ENCODE assay signal across 22 cellular contexts in genomic region chr9:33112099-33112498, GRCh38. TPM values are rescaled to one million over a fixed set of nuclear protein-coding genes. Genes with fewer than 3 reads are reported as not detected.
DNase-seq lines count a peak whose midpoint lies in the region; ATAC-seq, FAIRE-seq and TF ChIP-seq lines count a peak whose summit lies in the region.
"Had no signal": no experiment of that assay in that cellular context is flagged by ENCODE, and none has a peak within 500 bp of the region (broad histone marks: within the 10 kb centered on the region; RNA-seq: fewer than 3 reads in every experiment).

No MANE protein-coding gene starts in this region.

- H3K27me3 Mint-ChIP-seq in stimulated activated memory B cell treated with anti-CD40 and anti-IgM and Interleukin-4, amounts not matched to agents 10 μg/mL and 1 μg/mL and 100 μg/mL, for 72 hours: no peaks in the 10 kb centered on the region

- H4K20me1 ChIP-seq in H1 (replicated peaks in 1 of 2; ENCODE audit: control insufficient read depth in 1 of 2, insufficient read depth in 2 of 2, low read length in 2 of 2): no peaks in the 10 kb centered on the region

- peaks cover 36% of the 10 kb centered on the region for H3K4me1 Mint-ChIP-seq in stimulated activated memory B cell treated with anti-CD40 and anti-IgM and Interleukin-4, amounts not matched to agents 10 μg/mL and 1 μg/mL and 100 μg/mL, for 72 hours

- no peak overlapping the region for H3K56ac ChIP-seq in H1 (replicated peaks; ENCODE audit: insufficient read length, low read depth, low read length)

- no peak overlapping the region for H3K14ac ChIP-seq in H1 (ENCODE audit: insufficient read length)

- no peak for FAIRE-seq in H1 (lab: Jason Lieb, UNC)
- FAIRE-seq: GM12892 had no signal

- DNase-seq in activated CD8-positive, alpha-beta memory T cell treated with anti-CD3 and anti-CD28 coated beads for 24 hours: peak; percentile 17
- DNase-seq in activated CD8-positive, alpha-beta memory T cell treated with anti-CD3 and anti-CD28 coated beads, Interleukin-2, amount 50 U/mL, for 4 hours: no peak
- DNase-seq in RWPE1 (ENCODE audit: low spot score) (no peak), H1 (ENCODE audit: low read depth in 1 of 2, low spot score in 2 of 2) (no peak), SHP77 treated with DMSO at 0.1 percent for 48 hours (lab: John Stamatoyannopoulos, UW) (no peak), NCI-H2029 treated with DMSO at 0.1 percent for 48 hours (lab: John Stamatoyannopoulos, UW) (no peak)
- DNase-seq: GOT3, heart right ventricle, left ventricle myocardium superior, NCI-H1694, NCI-H2227 treated with DMSO at 0.1 percent for 48 hours, NCI-H748 treated with DMSO at 0.1 percent for 48 hours, occipital lobe, OCI-M1 had no signal

- peak overlapping the region; percentile 60; the same call in 1 of the 2 replicates for H2BK12ac ChIP-seq in H1 (ENCODE audit: low read depth, low read length)

- no peak for TF ChIP-seq RAD21 in H1 (IDR thresholded peaks at IDR 0.05 in 1 of 2, conservative IDR thresholded peaks at IDR 0.05 in 1 of 2; ENCODE audit: low read depth in 2 of 2, low read length in 2 of 2)

- no peak overlapping the region; a peak in 1 of 4 replicates for H3K4me2 ChIP-seq in H1 (ENCODE audit: insufficient read depth in 1 of 2, low read depth in 2 of 2, low read length in 2 of 2)

- H3K4ac ChIP-seq in H1 (replicated peaks; ENCODE audit: insufficient read length, low read depth, low read length): no peak overlapping the region

- peak overlapping the region; percentile 72 for H3K27ac Mint-ChIP-seq in stimulated activated memory B cell treated with anti-CD40 and anti-IgM and Interleukin-4, amounts not matched to agents 10 μg/mL and 1 μg/mL and 100 μg/mL, for 72 hours

- no peak overlapping the region for H4K5ac ChIP-seq in H1 (ENCODE audit: insufficient read length, low read depth, low read length)

- H2BK5ac ChIP-seq in H1 (ENCODE audit: low read depth, low read length): no peak overlapping the region

- H3K23me2 ChIP-seq in H1 (ENCODE audit: low read depth, low read length): no peaks in the 10 kb centered on the region

- H4K91ac ChIP-seq in H1 (replicated peaks; ENCODE audit: insufficient read length, low read length): no peak overlapping the region

- no peaks in the 10 kb centered on the region for H3K79me1 ChIP-seq in H1 (ENCODE audit: low read depth, low read length)

- H3K18ac ChIP-seq in H1 (ENCODE audit: extremely low read depth, low read length): no peak overlapping the region

- H3K27ac ChIP-seq in RWPE1 (peak overlapping the region; percentile 37), H1 (ENCODE audit: low read depth, low read length) (no peak overlapping the region; the same call in 1 of the 2 replicates)
- H3K27ac ChIP-seq: cardiac muscle cell, epithelial cell of prostate, SJSA1, vagina had no signal

- CTCF ChIA-PET in RWPE1 (lab: Yijun Ruan, JAX) (no interaction called here), H1 (lab: Charles Lee; ENCODE audit: partially characterized antibody) (interaction anchor here (1.2 kb wide), 1 partner anchor 40 kb away, joined by 3 read pairs; no protein-coding TSS in a partner anchor)

- no peak overlapping the region for H2BK15ac ChIP-seq in H1 (ENCODE audit: low read length)

- no peak overlapping the region for H3K4me3 Mint-ChIP-seq in stimulated activated memory B cell treated with anti-CD40 and anti-IgM and Interleukin-4, amounts not matched to agents 10 μg/mL and 1 μg/mL and 100 μg/mL, for 72 hours
- H3K4me3 Mint-ChIP-seq: CD14-positive monocyte had no signal

- no peak overlapping the region for H2BK20ac ChIP-seq in H1 (ENCODE audit: low read length)

- no peak overlapping the region for H2AK5ac ChIP-seq in H1 (ENCODE audit: low read depth, low read length)

- POLR2A ChIA-PET in RWPE1 (lab: Yijun Ruan, JAX; ENCODE audit: low non-redundant PET) (no interaction called here), H1 (lab: Charles Lee; ENCODE audit: partially characterized antibody) (interaction anchor here (1.3 kb wide), 1 partner anchor 46 kb away, joined by 3 read pairs; no protein-coding TSS in a partner anchor)

- TF ChIP-seq CTCF in RWPE1 (conservative IDR thresholded peaks at IDR 0.05; ENCODE audit: low read depth) (no peak), H1 (IDR thresholded peaks at IDR 0.05; ENCODE audit: control extremely low read depth in 1 of 3, insufficient read depth in 1 of 3, low read depth in 1 of 3, low read length in 3 of 3) (no peak)

- H3K36me3 ChIP-seq in H1 (ENCODE audit: control insufficient read depth in 2 of 4, insufficient read depth in 4 of 4, low read length in 3 of 4): no peaks in the 10 kb centered on the region
- H3K36me3 ChIP-seq: SJSA1 had no signal

- H3K9me3 ChIP-seq in H1 (ENCODE audit: insufficient read depth in 2 of 2, low read depth in 1 of 2, low read length in 1 of 2): no peaks in the 10 kb centered on the region
- H3K9me3 ChIP-seq: heart right ventricle, SJSA1, vagina had no signal

- no peak for TF ChIP-seq EP300 in H1 (IDR thresholded peaks at IDR 0.05; ENCODE audit: borderline replicate concordance in 1 of 2, low read depth in 2 of 2, low read length in 2 of 2)

- peaks cover 0 to 4% (median 1%) of the 10 kb centered on the region in 4 experiments; a peak in 3 of 7 replicates for H3K4me1 ChIP-seq in H1 (replicated peaks in 1 of 4; ENCODE audit: control insufficient read depth in 3 of 4, insufficient read depth in 4 of 4, low read length in 3 of 4)
- H3K4me1 ChIP-seq: SJSA1 had no signal

- H3K79me2 ChIP-seq in H1 (ENCODE audit: control insufficient read depth in 1 of 2, insufficient read depth in 2 of 2, low read length in 2 of 2): no peaks in the 10 kb centered on the region

- H4K8ac ChIP-seq in H1 (ENCODE audit: extremely low read depth, insufficient read depth, low read length): no peak overlapping the region

- no peak overlapping the region for H3K4me3 ChIP-seq in H1 (ENCODE audit: extremely low read depth in 1 of 4, insufficient read depth in 2 of 4, low read depth in 3 of 4, low read length in 4 of 4)
- H3K4me3 ChIP-seq: cardiac muscle cell, heart right ventricle, SJSA1, vagina had no signal

- H3K36me3 Mint-ChIP-seq in stimulated activated memory B cell treated with anti-CD40 and anti-IgM and Interleukin-4, amounts not matched to agents 10 μg/mL and 1 μg/mL and 100 μg/mL, for 72 hours: peaks cover 48% of the 10 kb centered on the region

- no peak overlapping the region for H2AFZ ChIP-seq in H1 (ENCODE audit: low read length)

- 70% methylated on average over 4 of the region's 4 CpGs; no CpG with 5 or more reads in 1 of the 2 experiments for WGBS in H1 (ENCODE audit: extremely low coverage in 1 of 2, insufficient coverage in 1 of 2, insufficient read length in 1 of 2, insufficient replicate concordance in 2 of 2, low coverage in 1 of 2, low lambda C conversion rate in 2 of 2, missing lambda C conversion rate in 1 of 2), 2 experiments

- no peak overlapping the region for H2BK120ac ChIP-seq in H1 (replicated peaks; ENCODE audit: low read depth, low read length)

- no peak for ATAC-seq in stimulated activated memory B cell treated with anti-CD40 and anti-IgM and Interleukin-4, amounts not matched to agents 10 μg/mL and 1 μg/mL and 100 μg/mL, for 72 hours
- no peak for ATAC-seq in HG03025 (IDR thresholded peaks at IDR 0.05; ENCODE audit: low FRiP score, unreplicated experiment)
- ATAC-seq: heart right ventricle, left ventricle myocardium superior had no signal

- no peak overlapping the region for H3K23ac ChIP-seq in H1 (ENCODE audit: insufficient read length)

- TF ChIP-seq POLR2A in H1 (IDR thresholded peaks at IDR 0.05; ENCODE audit: control extremely low read depth in 1 of 2, low read depth in 2 of 2, low read length in 2 of 2): no peak

- H3K9ac ChIP-seq in H1 (replicated peaks in 1 of 4; ENCODE audit: extremely low read depth in 1 of 4, low read depth in 3 of 4, low read length in 3 of 4): no peak overlapping the region

- H3K27me3 ChIP-seq in H1 (replicated peaks in 1 of 4; ENCODE audit: control insufficient read depth in 3 of 4, extremely low read depth in 1 of 4, insufficient read depth in 3 of 4, low read length in 3 of 4): no peaks in the 10 kb centered on the region
- H3K27me3 ChIP-seq: cardiac muscle cell, heart right ventricle, SJSA1, vagina had no signal

- no peaks in the 10 kb centered on the region for H3K9me3 Mint-ChIP-seq in stimulated activated memory B cell treated with anti-CD40 and anti-IgM and Interleukin-4, amounts not matched to agents 10 μg/mL and 1 μg/mL and 100 μg/mL, for 72 hours
- H3K9me3 Mint-ChIP-seq: CD14-positive monocyte had no signal

TF ChIP-seq in H1, 55 proteins besides CTCF, POLR2A, EP300 and RAD21 (continues in another document):
- TF ChIP-seq TCF12 (IDR thresholded peaks at IDR 0.05; ENCODE audit: low read depth, low read length) (no peak), SUZ12 (IDR thresholded peaks at IDR 0.05; ENCODE audit: low read length) (no peak), EZH2 (IDR thresholded peaks at IDR 0.05; ENCODE audit: low read depth, low read length, severe bottlenecking) (no peak), ATF3 (IDR thresholded peaks at IDR 0.05; ENCODE audit: insufficient read depth, low read depth, low read length) (no peak), SIRT6 (IDR thresholded peaks at IDR 0.05; ENCODE audit: low read length) (no peak), TBP (IDR thresholded peaks at IDR 0.05; ENCODE audit: low read depth, low read length) (no peak)

RNA-seq across cellular contexts. Expression of gene SMU1, which starts 35.6 kb away (rescaled TPM):
- total RNA-seq in H1 (2021; fragmentation: NEBNext Ultra II Directional; extraction: Animal tissue kit (Norgen Biotek cat#: 25700)): 25.2 and 26.0 TPM in 2 replicates
- 6.5 and 8.4 TPM in 2 replicates for polyA plus RNA-seq in H1 (2011; rRNA removed)
- polyA plus RNA-seq in H1 (2011; cell fraction: cytosol; rRNA removed): 10.7 TPM
- polyA plus RNA-seq in H1 (2011; cell fraction: nucleus; rRNA removed): 4.8 TPM
- 15.7 to 24.6 TPM (median 17.7 TPM) in 4 replicates for polyA plus RNA-seq in H1 (2012, experiment 1 of 2)
- polyA plus RNA-seq in H1 (2012, experiment 2 of 2): 2.2 TPM
- 11.1 TPM for polyA plus RNA-seq in H1 (2013, experiment 1 of 2)
- polyA plus RNA-seq in H1 (2013, experiment 2 of 2): 11.1 TPM
- 23.3 and 27.1 TPM in 2 replicates for polyA minus RNA-seq in H1 (2011; rRNA and poly(A)+ RNA removed)
- polyA minus RNA-seq in H1 (2011; cell fraction: cytosol; rRNA and poly(A)+ RNA removed): 14.6 TPM
- polyA minus RNA-seq in H1 (2011; cell fraction: nucleus; rRNA and poly(A)+ RNA removed): 8.9 TPM

RNA-seq across cellular contexts. Expression of gene B4GALT1, which starts 55.0 kb away (rescaled TPM):
- 17.9 and 18.2 TPM in 2 replicates for total RNA-seq in H1 (2021; fragmentation: NEBNext Ultra II Directional; extraction: Animal tissue kit (Norgen Biotek cat#: 25700))
- polyA plus RNA-seq in H1 (2011; rRNA removed): 12.6 and 12.8 TPM in 2 replicates
- 8.5 TPM for polyA plus RNA-seq in H1 (2011; cell fraction: cytosol; rRNA removed)
- polyA plus RNA-seq in H1 (2011; cell fraction: nucleus; rRNA removed): 7.0 TPM
- 11.2 to 12.3 TPM (median 11.8 TPM) in 4 replicates for polyA plus RNA-seq in H1 (2012, experiment 1 of 2)
- polyA plus RNA-seq in H1 (2012, experiment 2 of 2): 15.0 TPM
- polyA plus RNA-seq in H1 (2013, experiment 1 of 2): 17.0 TPM
- polyA plus RNA-seq in H1 (2013, experiment 2 of 2): 19.4 TPM
- 13.8 and 14.9 TPM in 2 replicates for polyA minus RNA-seq in H1 (2011; rRNA and poly(A)+ RNA removed)
- 11.2 TPM for polyA minus RNA-seq in H1 (2011; cell fraction: cytosol; rRNA and poly(A)+ RNA removed)
- 7.6 TPM for polyA minus RNA-seq in H1 (2011; cell fraction: nucleus; rRNA and poly(A)+ RNA removed)
